20 cellular contexts compared by ENCODE assay signal in genomic region chr5:10723519-10723918, GRCh38.
"Had no signal": no experiment of that assay in that cellular context is flagged by ENCODE, and none has a peak within 500 bp of the region (broad histone marks: within the 10 kb centered on the region; RNA-seq: fewer than 3 reads in every experiment).

No MANE protein-coding gene starts in this region.

- H3K36me3 ChIP-seq: ovary, prostate gland, sigmoid colon had no signal

- H3K27ac ChIP-seq: left lung, ovary had no signal

- DNase-seq: activated CD4-positive, alpha-beta T cell treated with anti-CD3 and anti-CD28 coated beads for 36 hours; activated CD4-positive, CD25-positive, alpha-beta regulatory T cell; activated naive CD4-positive, alpha-beta T cell treated with Interleukin-2 at 50 U/mL for 16 hours; activated T-cell treated with anti-CD3 and anti-CD28 coated beads for 4 hours; activated T-cell treated with anti-CD3 and anti-CD28 coated beads, Interleukin-2, amount 50 U/mL, for 72 hours; anterior cingulate cortex; central memory CD4-positive, alpha-beta T cell; endodermal cell; esophagus squamous epithelium; left lung; ovary; retina; sigmoid colon; small intestine; stimulated activated CD4-positive, alpha-beta T cell treated with anti-CD3 and anti-CD28 coated beads, Interleukin-4, amount 100 ng/mL, for 24 hours; substantia nigra; tibial artery had no signal

- H3K4me3 ChIP-seq: esophagus squamous epithelium, left lung, lung, ovary, prostate gland, sigmoid colon, tibial artery had no signal

- H3K9me3 ChIP-seq: esophagus squamous epithelium, left lung, ovary, prostate gland, sigmoid colon, tibial artery had no signal

- ATAC-seq: activated CD4-positive, alpha-beta T cell treated with anti-CD3 and anti-CD28 coated beads for 36 hours; activated T-cell treated with anti-CD3 and anti-CD28 coated beads, Interleukin-2, amount 50 U/mL, for 72 hours; left lung; stimulated activated effector memory CD8-positive, alpha-beta T cell treated with anti-CD3 and anti-CD28 coated beads, Interleukin-12 subunit alpha, Interleukin-12 subunit beta, amount 100 ng/mL, for 72 hours had no signal

- H3K27me3 ChIP-seq: esophagus squamous epithelium, left lung, ovary, sigmoid colon, tibial artery had no signal

- H3K4me1 ChIP-seq: prostate gland had no signal
